In genomic region chr5:1106385-1107166, GRCh38 we compare ENCODE assay signal across 12 cellular contexts. TPM values are rescaled to one million over a fixed set of nuclear protein-coding genes. Genes with fewer than 3 reads are reported as not detected.
DNase-seq lines count a peak whose midpoint lies in the region; ATAC-seq and TF ChIP-seq lines count a peak whose summit lies in the region.
"Had no signal": no experiment of that assay in that cellular context is flagged by ENCODE, and none has a peak within 500 bp of the region (broad histone marks: within the 10 kb centered on the region; RNA-seq: fewer than 3 reads in every experiment).

No MANE protein-coding gene starts in this region.

- no peak overlapping the region for H3K18ac ChIP-seq in trophoblast cell (ENCODE audit: low read length)

- peaks cover 3% of the 10 kb centered on the region for H3K79me2 ChIP-seq in trophoblast cell (ENCODE audit: control insufficient read depth, insufficient read depth, low read length, poor library complexity)

- peak overlapping the region; percentile 98 for H3K27ac ChIP-seq in left ventricle myocardium inferior (replicated peaks)
- H3K27ac ChIP-seq in trophoblast cell (ENCODE audit: low read depth, low read length): no peak overlapping the region
- H3K27ac ChIP-seq: PC-9 had no signal

- intact Hi-C loops in left ventricle myocardium inferior (cut with micrococcal nuclease): no loop called here
- intact Hi-C loops in left ventricle myocardium superior (cut with micrococcal nuclease): no loop called here

- H3K79me1 ChIP-seq in trophoblast cell (ENCODE audit: low read length): no peaks in the 10 kb centered on the region

- H3K27ac Mint-ChIP-seq in immature natural killer cell: peak overlapping the region in 5 of 6 donors; percentile 83 to 99 (median 90)
- peak overlapping the region; percentile 74 to 89 for H3K27ac Mint-ChIP-seq in stimulated activated naive CD8-positive, alpha-beta T cell treated with anti-CD3 and anti-CD28 coated beads, Interleukin-15, amount 100 ng/mL, for 72 hours

- H3K14ac ChIP-seq in trophoblast cell (ENCODE audit: low read length): no peak overlapping the region

- H3K4me1 Mint-ChIP-seq in activated T-cell treated with anti-CD3 and anti-CD28 coated beads, Interleukin-2, amount 50 U/mL, for 4 hours (ENCODE audit: low read depth): peaks cover 69% of the 10 kb centered on the region
- peaks cover 35 to 87% of the 10 kb centered on the region in 2 donors for H3K4me1 Mint-ChIP-seq in immature natural killer cell
- peaks cover 94% of the 10 kb centered on the region for H3K4me1 Mint-ChIP-seq in stimulated activated naive CD8-positive, alpha-beta T cell treated with anti-CD3 and anti-CD28 coated beads, Interleukin-15, amount 100 ng/mL, for 72 hours

- no peak overlapping the region for H2BK120ac ChIP-seq in trophoblast cell (ENCODE audit: insufficient read depth, low read length, poor library complexity)

- no peak overlapping the region for H3K4me2 ChIP-seq in trophoblast cell (ENCODE audit: low read length)
- H3K4me2 ChIP-seq: PC-9 had no signal

- no peak overlapping the region for H2AK5ac ChIP-seq in trophoblast cell (ENCODE audit: low read length)

- H3K36me3 Mint-ChIP-seq in activated T-cell treated with anti-CD3 and anti-CD28 coated beads, Interleukin-2, amount 50 U/mL, for 4 hours (ENCODE audit: insufficient read depth): no peaks in the 10 kb centered on the region
- no peaks in the 10 kb centered on the region for H3K36me3 Mint-ChIP-seq in immature natural killer cell

- H3K23ac ChIP-seq in trophoblast cell (ENCODE audit: low read length): no peak overlapping the region

- no peak overlapping the region for H2BK12ac ChIP-seq in trophoblast cell (ENCODE audit: low read length)

- H3K4ac ChIP-seq in trophoblast cell (ENCODE audit: low read depth, low read length): no peak overlapping the region

- H3K27me3 Mint-ChIP-seq in activated T-cell treated with anti-CD3 and anti-CD28 coated beads, Interleukin-2, amount 50 U/mL, for 4 hours (ENCODE audit: low read depth): no peaks in the 10 kb centered on the region
- H3K27me3 Mint-ChIP-seq in immature natural killer cell (ENCODE audit: low read depth in 3 of 3): peaks cover 12 to 31% (median 24%) of the 10 kb centered on the region in 3 donors
- no peaks in the 10 kb centered on the region for H3K27me3 Mint-ChIP-seq in stimulated activated naive CD8-positive, alpha-beta T cell treated with anti-CD3 and anti-CD28 coated beads, Interleukin-15, amount 100 ng/mL, for 72 hours

- H3K4me1 ChIP-seq in left ventricle myocardium inferior (peaks cover 100% of the 10 kb centered on the region), trophoblast cell (ENCODE audit: control insufficient read depth in 1 of 2, insufficient read depth in 2 of 2, low read length in 2 of 2) (peaks cover 6 to 8% of the 10 kb centered on the region in 2 experiments)

- no CpG with 5 or more reads among the region's 23 CpGs for WGBS in trophoblast cell (ENCODE audit: extremely low coverage, insufficient coverage, insufficient read length)

- no peak for TF ChIP-seq CTCF in left ventricle myocardium inferior (IDR thresholded peaks at IDR 0.05; ENCODE audit: borderline replicate concordance)

- no peak overlapping the region for H3K4me3 Mint-ChIP-seq in activated T-cell treated with anti-CD3 and anti-CD28 coated beads, Interleukin-2, amount 50 U/mL, for 4 hours
- peak overlapping the region in 4 of 5 donors; percentile 51 to 85 (median 80) for H3K4me3 Mint-ChIP-seq in immature natural killer cell
- peak overlapping the region; percentile 75 to 92 for H3K4me3 Mint-ChIP-seq in stimulated activated naive CD8-positive, alpha-beta T cell treated with anti-CD3 and anti-CD28 coated beads, Interleukin-15, amount 100 ng/mL, for 72 hours

- no peak for ATAC-seq in left ventricle myocardium superior
- peak; percentile 29 to 50 for ATAC-seq in activated T-cell treated with anti-CD3 and anti-CD28 coated beads, Interleukin-2, amount 50 U/mL, for 4 hours
- ATAC-seq in stimulated activated naive CD8-positive, alpha-beta T cell treated with anti-CD3 and anti-CD28 coated beads, Interleukin-15, amount 100 ng/mL, for 72 hours: peak; percentile 19
- no peak for ATAC-seq in SK-N-SH treated with all-trans-retinoic acid at 6 μM for 48 hours

- no peaks in the 10 kb centered on the region for H3K9me3 Mint-ChIP-seq in activated T-cell treated with anti-CD3 and anti-CD28 coated beads, Interleukin-2, amount 50 U/mL, for 4 hours
- no peaks in the 10 kb centered on the region for H3K9me3 Mint-ChIP-seq in immature natural killer cell
- no peaks in the 10 kb centered on the region for H3K9me3 Mint-ChIP-seq in stimulated activated naive CD8-positive, alpha-beta T cell treated with anti-CD3 and anti-CD28 coated beads, Interleukin-15, amount 100 ng/mL, for 72 hours

- H4K12ac ChIP-seq in trophoblast cell (ENCODE audit: low read depth, low read length): no peak overlapping the region

- H2BK5ac ChIP-seq in trophoblast cell (ENCODE audit: low read depth, low read length, poor library complexity): no peak overlapping the region

- H3K36me3 ChIP-seq in left ventricle myocardium inferior (no peaks in the 10 kb centered on the region), trophoblast cell (ENCODE audit: control insufficient read depth in 1 of 2, insufficient read depth in 2 of 2, low read length in 2 of 2) (no peaks in the 10 kb centered on the region)

- no peak overlapping the region for H3K9ac ChIP-seq in trophoblast cell (ENCODE audit: low read length)

- H3K9me3 ChIP-seq in left ventricle myocardium inferior (replicated peaks) (no peaks in the 10 kb centered on the region), trophoblast cell (ENCODE audit: insufficient read depth, low read depth, low read length) (no peaks in the 10 kb centered on the region)
- H3K9me3 ChIP-seq: MG63, testis had no signal

- DNase-seq in left ventricle myocardium inferior: no peak
- no peak for DNase-seq in left ventricle myocardium superior
- peak; percentile 40 for DNase-seq in activated T-cell treated with anti-CD3 and anti-CD28 coated beads, Interleukin-2, amount 50 U/mL, for 4 hours
- DNase-seq in immature natural killer cell: peak in 1 of 3 donors; percentile 24
- no peak for DNase-seq in stimulated activated naive CD8-positive, alpha-beta T cell treated with anti-CD3 and anti-CD28 coated beads, Interleukin-15, amount 100 ng/mL, for 72 hours
- no peak for DNase-seq in trophoblast cell
- no peak for DNase-seq in inferior parietal cortex (ENCODE audit: extremely low spot score)
- DNase-seq: C1 segment of cervical spinal cord, MG63, PC-9, testis had no signal

- no peak overlapping the region for H4K8ac ChIP-seq in trophoblast cell (ENCODE audit: low read depth, low read length)

- H3K27me3 ChIP-seq in left ventricle myocardium inferior (ENCODE audit: low read depth) (no peaks in the 10 kb centered on the region), trophoblast cell (ENCODE audit: insufficient read depth, low read length) (no peaks in the 10 kb centered on the region)
- H3K27me3 ChIP-seq: MG63, testis had no signal

- H2AFZ ChIP-seq in trophoblast cell (ENCODE audit: insufficient read depth, low read length, poor library complexity): no peak overlapping the region
- H2AFZ ChIP-seq: PC-9 had no signal

- no peak overlapping the region for H4K91ac ChIP-seq in trophoblast cell (ENCODE audit: low read depth, low read length)

- peak overlapping the region; percentile 93 for H3K4me3 ChIP-seq in left ventricle myocardium inferior
- H3K4me3 ChIP-seq in trophoblast cell (ENCODE audit: low read depth, low read length): no peak overlapping the region
- H3K4me3 ChIP-seq: MG63, PC-9, testis had no signal

TF ChIP-seq in SK-N-SH treated with all-trans-retinoic acid at 6 μM for 48 hours, 23 proteins besides CTCF, POLR2A, EP300 and RAD21 (continues in another document):
- TF ChIP-seq CSRNP3 (CRISPR knock-in tag; IDR thresholded peaks at IDR 0.05) (no peak), CSDC2 (CRISPR knock-in tag; IDR thresholded peaks at IDR 0.05) (no peak), TOX (CRISPR knock-in tag; IDR thresholded peaks at IDR 0.05; ENCODE audit: borderline replicate concordance) (no peak), ZFP3 (CRISPR knock-in tag; IDR thresholded peaks at IDR 0.05) (no peak), ESRRG (CRISPR knock-in tag; IDR thresholded peaks at IDR 0.05) (no peak), ZNF8 (CRISPR knock-in tag; IDR thresholded peaks at IDR 0.05) (no peak), ZC3H10 (CRISPR knock-in tag; IDR thresholded peaks at IDR 0.05) (no peak), POU6F1 (CRISPR knock-in tag; IDR thresholded peaks at IDR 0.05; ENCODE audit: borderline replicate concordance, low read depth) (no peak), ISL1 (CRISPR knock-in tag; IDR thresholded peaks at IDR 0.05) (no peak), OSR1 (CRISPR knock-in tag; IDR thresholded peaks at IDR 0.05) (no peak), RARB (CRISPR knock-in tag; IDR thresholded peaks at IDR 0.05) (no peak)

RNA-seq across cellular contexts. Expression of gene SLC12A7, which starts 5.3 kb away (rescaled TPM):
- 140 TPM for total RNA-seq in left ventricle myocardium inferior
- total RNA-seq in left ventricle myocardium superior: 230 TPM
- total RNA-seq in activated T-cell treated with anti-CD3 and anti-CD28 coated beads, Interleukin-2, amount 50 U/mL, for 4 hours: 10 to 100 TPM; 13.6 to 26.8 (median 18.5) TPM
- 10 to 100 TPM in 1 of 3 donors, 1 to 10 TPM in 2; 9.5 to 18.2 (median 9.7) TPM for polyA plus RNA-seq in immature natural killer cell
- 6.2 and 6.3 TPM in 2 replicates for polyA plus RNA-seq in trophoblast cell (2013)

Comparison
In these comparisons a context has a peak if more than half of its experiments do, and no peak if none do; other contexts are left out.
1. ATAC-seq: peak in activated T-cell treated with anti-CD3 and anti-CD28 coated beads, Interleukin-2, amount 50 U/mL, for 4 hours (2 of 2) and stimulated activated naive CD8-positive, alpha-beta T cell treated with anti-CD3 and anti-CD28 coated beads, Interleukin-15, amount 100 ng/mL, for 72 hours (single experiment); none in left ventricle myocardium superior (single experiment) and SK-N-SH treated with all-trans-retinoic acid at 6 μM for 48 hours (single experiment).